In genomic region chr5:40404613-40405012, GRCh38 we compare ENCODE assay signal across 10 cellular contexts.
DNase-seq lines count a peak whose midpoint lies in the region; ATAC-seq lines count a peak whose summit lies in the region.
"Had no signal": no experiment of that assay in that cellular context is flagged by ENCODE, and none has a peak within 500 bp of the region (broad histone marks: within the 10 kb centered on the region; RNA-seq: fewer than 3 reads in every experiment).

No MANE protein-coding gene starts in this region.

- peak; percentile 62 for ATAC-seq in GM19397 (IDR thresholded peaks at IDR 0.05; ENCODE audit: unreplicated experiment)
- ATAC-seq in HG03159 (IDR thresholded peaks at IDR 0.05; ENCODE audit: unreplicated experiment): peak; percentile 67
- ATAC-seq in activated naive CD4-positive, alpha-beta T cell treated with anti-CD3 and anti-CD28 coated beads, Interleukin-2, amount 50 U/mL, for 72 hours: peak; percentile 32 to 43

- H3K36me3 Mint-ChIP-seq in activated naive CD4-positive, alpha-beta T cell treated with anti-CD3 and anti-CD28 coated beads, Interleukin-2, amount 50 U/mL, for 72 hours: peaks cover 29 to 36% of the 10 kb centered on the region in 2 donors

- peaks cover 0 to 16% of the 10 kb centered on the region in 2 donors for H3K9me3 Mint-ChIP-seq in activated naive CD4-positive, alpha-beta T cell treated with anti-CD3 and anti-CD28 coated beads, Interleukin-2, amount 50 U/mL, for 72 hours

- DNase-seq in CD1c-positive myeloid dendritic cell (ENCODE audit: extremely low spot score): peak; percentile 54
- DNase-seq in activated naive CD4-positive, alpha-beta T cell treated with anti-CD3 and anti-CD28 coated beads, Interleukin-2, amount 50 U/mL, for 72 hours (ENCODE audit: low spot score in 2 of 2): no peak
- DNase-seq in NCI-H446 treated with DMSO at 0.1 percent for 48 hours (lab: John Stamatoyannopoulos, UW): no peak
- DNase-seq in activated CD8-positive, alpha-beta memory T cell treated with anti-CD3 and anti-CD28 coated beads, Interleukin-2, amount 50 U/mL, for 48 hours: no peak
- DNase-seq in 8988T: no peak
- DNase-seq in effector CD8-positive, alpha-beta T cell (lab: John Stamatoyannopoulos, UW): no peak
- DNase-seq: heart right ventricle, NCI-H1417 had no signal

- peak overlapping the region; percentile 99 for H3K27ac Mint-ChIP-seq in activated naive CD4-positive, alpha-beta T cell treated with anti-CD3 and anti-CD28 coated beads, Interleukin-2, amount 50 U/mL, for 72 hours
